In the genomic region with DNA sequence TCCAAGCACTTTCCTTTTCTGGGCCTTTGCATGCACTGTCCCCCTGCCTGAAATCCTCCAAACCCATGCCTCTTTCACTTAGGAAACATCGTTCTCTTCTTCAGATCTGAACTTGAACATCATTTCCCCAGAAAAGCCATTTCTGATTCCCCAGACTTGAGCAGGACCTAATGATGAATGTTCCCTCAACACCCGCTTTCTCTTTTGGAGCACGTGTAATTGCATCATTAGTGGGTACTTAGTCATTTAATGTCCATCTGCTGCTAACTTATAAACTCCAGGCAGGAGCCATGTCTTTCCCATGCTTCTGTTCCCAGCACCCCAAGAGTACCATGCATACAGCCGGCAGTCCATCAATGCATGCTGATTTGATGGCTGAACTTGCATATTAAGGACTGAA, we compare ENCODE assay signal across 16 cellular contexts.
"Had no signal": no experiment of that assay in that cellular context is flagged by ENCODE, and none has a peak within 500 bp of the region (broad histone marks: within the 10 kb centered on the region; RNA-seq: fewer than 3 reads in every experiment).

No MANE protein-coding gene starts in this region.

- H3K9me3 ChIP-seq: left ventricle myocardium inferior had no signal

- H3K27ac ChIP-seq: cardiac muscle cell, dorsolateral prefrontal cortex, left ventricle myocardium inferior, WERI-Rb-1 had no signal

- H3K4me3 ChIP-seq: cardiac muscle cell, dorsolateral prefrontal cortex, left ventricle myocardium inferior had no signal

- H3K27me3 ChIP-seq: cardiac muscle cell, dorsolateral prefrontal cortex had no signal

- ATAC-seq: activated CD4-positive, alpha-beta T cell treated with anti-CD3 and anti-CD28 coated beads for 36 hours; activated CD8-positive, alpha-beta memory T cell treated with anti-CD3 and anti-CD28 coated beads, Interleukin-2, amount 10 ng/mL, durations not matched to agents 7 days and 5 days; natural killer cell had no signal

- H3K4me1 ChIP-seq: left ventricle myocardium inferior had no signal

- H3K36me3 ChIP-seq: cardiac muscle cell, left ventricle myocardium inferior, WERI-Rb-1 had no signal

- DNase-seq: activated CD4-positive, alpha-beta memory T cell treated with anti-CD3 and anti-CD28 coated beads for 36 hours; activated CD4-positive, alpha-beta T cell treated with anti-CD3 and anti-CD28 coated beads for 36 hours; activated CD8-positive, alpha-beta memory T cell treated with anti-CD3 and anti-CD28 coated beads, Interleukin-2, amount 10 ng/mL, durations not matched to agents 7 days and 5 days; activated naive CD4-positive, alpha-beta T cell treated with anti-CD3 and anti-CD28 coated beads, Interleukin-2, amount 50 U/mL, for 16 hours; activated T-cell treated with anti-CD3 and anti-CD28 coated beads, Interleukin-2, amount 50 U/mL, for 24 hours; dorsolateral prefrontal cortex; hypothalamus; left ventricle myocardium inferior; natural killer cell; retina; stimulated activated CD4-positive, alpha-beta T cell treated with anti-CD3 and anti-CD28 coated beads, Interleukin-15, amount 100 ng/mL, for 24 hours; stimulated activated CD4-positive, alpha-beta T cell treated with anti-CD3 and anti-CD28 coated beads, Interleukin-4, amount 100 ng/mL, for 1 hour; stimulated activated naive CD4-positive, alpha-beta T cell; trophoblast cell; WERI-Rb-1 had no signal
